7 cellular contexts compared by ENCODE assay signal in genomic region chr6:20113649-20114224, GRCh38.
"Had no signal": no experiment of that assay in that cellular context is flagged by ENCODE, and none has a peak within 500 bp of the region (broad histone marks: within the 10 kb centered on the region; RNA-seq: fewer than 3 reads in every experiment).

No MANE protein-coding gene starts in this region.

- FAIRE-seq: H1, H54, HTR-8/SVneo had no signal

- ATAC-seq: GM23338 had no signal

- H3K4me3 ChIP-seq: GM23338 had no signal

- H2AFZ ChIP-seq: GM23338 had no signal

- DNase-seq: H9, HCEC 1CT, KBM-7 had no signal

- H3K4me2 ChIP-seq: GM23338 had no signal
